ENCODE assay signal across 17 cellular contexts in the genomic region with DNA sequence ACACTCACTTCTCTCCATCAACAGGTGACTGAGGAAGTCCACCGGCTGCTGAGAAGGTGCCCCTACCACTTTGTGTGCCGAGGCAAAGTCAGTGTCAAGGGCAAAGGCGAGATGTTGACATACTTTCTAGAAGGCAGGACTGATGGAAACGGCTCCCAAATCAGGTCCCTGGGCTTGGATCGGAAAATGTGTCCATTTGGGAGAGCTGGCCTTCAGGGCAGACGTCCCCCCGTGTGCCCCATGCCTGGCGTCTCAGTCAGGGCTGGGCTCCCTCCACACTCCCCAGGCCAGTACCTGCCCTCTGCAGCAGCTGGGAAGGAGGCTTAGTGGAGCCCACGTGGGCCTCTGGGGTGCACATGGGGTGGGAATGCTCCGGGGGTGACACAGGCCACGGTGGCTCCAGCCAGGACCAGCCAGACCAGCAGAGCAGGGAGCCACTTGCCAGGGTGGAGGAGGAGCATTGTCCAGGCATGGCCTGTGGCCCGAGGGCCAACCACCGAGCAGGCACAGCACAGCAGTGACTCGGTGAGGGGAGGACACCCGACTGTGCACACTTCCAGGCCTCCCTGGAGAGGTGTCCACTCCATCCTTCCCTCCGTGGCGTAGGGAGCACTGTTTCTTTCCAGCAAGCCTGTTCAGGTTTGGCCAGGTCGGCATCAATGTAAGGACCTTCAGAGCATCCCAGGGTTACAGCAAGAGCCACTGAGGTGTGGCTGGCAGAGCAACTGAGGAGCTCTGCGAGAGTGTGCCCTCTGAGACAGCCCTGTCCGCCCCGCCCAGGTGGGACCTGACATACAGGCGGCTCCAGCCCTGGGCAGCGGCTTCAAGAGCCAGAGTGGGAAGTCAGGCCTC.
DNase-seq lines count a peak whose midpoint lies in the region; ATAC-seq, FAIRE-seq and TF ChIP-seq lines count a peak whose summit lies in the region.
"Had no signal": no experiment of that assay in that cellular context is flagged by ENCODE, and none has a peak within 500 bp of the region (broad histone marks: within the 10 kb centered on the region; RNA-seq: fewer than 3 reads in every experiment).

No MANE protein-coding gene starts in this region.

- H4K20me1 ChIP-seq in HepG2 (ENCODE audit: insufficient read depth, low read length) = no peaks in the 10 kb centered on the region

- H3K4me3 ChIP-seq in Panc1 (ENCODE audit: low read depth in 2 of 2, low read length in 2 of 2) (no peak overlapping the region), HepG2 (replicated peaks in 1 of 3; ENCODE audit: insufficient read depth in 1 of 3, low read depth in 2 of 3, low read length in 3 of 3) (no peak overlapping the region)

- H3K9ac ChIP-seq in HepG2 (ENCODE audit: insufficient read depth, low read depth, low read length) = no peak overlapping the region

- H3K27me3 ChIP-seq in Panc1 (ENCODE audit: control insufficient read depth, insufficient read depth, low read length) (no peaks in the 10 kb centered on the region; the same call in 1 of the 2 replicates), HepG2 (ENCODE audit: control insufficient read depth in 1 of 2, insufficient read depth in 2 of 2, low read length in 2 of 2) (peaks cover 3 to 5% of the 10 kb centered on the region in 2 experiments; a peak in 3 of 5 replicates)

- FAIRE-seq in HepG2 (lab: Jason Lieb, UNC) (no peak), urothelium cell line (lab: Jason Lieb, UNC) (peak; percentile 90)
- FAIRE-seq: GM12892 had no signal

- H3K4me2 ChIP-seq in HepG2 (ENCODE audit: low read depth, low read length) = no peak overlapping the region

- no peak for TF ChIP-seq CTCF in Panc1 (IDR thresholded peaks at IDR 0.05)
- TF ChIP-seq CTCF in HepG2 (CRISPR knock-in tag; IDR thresholded peaks at IDR 0.05) = no peak

- no peak overlapping the region for H3K27ac ChIP-seq in Panc1 (ENCODE audit: low read length)
- no peak overlapping the region for H3K27ac ChIP-seq in HepG2 (ENCODE audit: extremely low read length, insufficient read depth, low read length)

- no peaks in the 10 kb centered on the region for H3K9me3 ChIP-seq in Panc1 (ENCODE audit: control insufficient read depth, insufficient read depth, low read depth, low read length)
- no peaks in the 10 kb centered on the region for H3K9me3 ChIP-seq in HepG2 (ENCODE audit: low read length)

- TF ChIP-seq POLR2A in HepG2 (IDR thresholded peaks at IDR 0.05; ENCODE audit: insufficient read depth in 1 of 2, low read depth in 2 of 2, low read length in 2 of 2) = no peak

- DNase-seq in activated CD4-positive, CD25-positive, alpha-beta regulatory T cell treated with anti-CD3 and anti-CD28 coated beads, Interleukin-2, amount 50 U/mL, for 72 hours = peak; percentile 23
- DNase-seq in Panc1 (ENCODE audit: low read depth, low spot score) (no peak), HepG2 (ENCODE audit: low spot score) (no peak), urothelium cell line (ENCODE audit: low spot score) (no peak), CD1c-positive myeloid dendritic cell (ENCODE audit: extremely low spot score) (no peak), NCI-H774 (lab: John Stamatoyannopoulos, UW) (no peak)
- no peak for DNase-seq in stimulated activated CD4-positive, alpha-beta T cell treated with anti-CD3 and anti-CD28 coated beads, Interleukin-15, amount 100 ng/mL, for 24 hours
- DNase-seq: 8988T, DMS 273 treated with DMSO at 0.1 percent for 48 hours, GF-D8, GOT3, NCI-H1092 treated with DMSO at 0.1 percent for 48 hours, NCI-H1694, NCI-H510A treated with DMSO at 0.1 percent for 48 hours, SHP77 had no signal

- H3K36me3 ChIP-seq in Panc1 (ENCODE audit: control insufficient read depth, insufficient read depth, low read length) (no peaks in the 10 kb centered on the region), HepG2 (replicated peaks in 1 of 2; ENCODE audit: control insufficient read depth in 1 of 2, insufficient read depth in 2 of 2, low read length in 2 of 2) (no peaks in the 10 kb centered on the region)

- CTCF ChIA-PET in Panc1 (lab: Charles Lee) (no interaction called here), HepG2 (lab: Yijun Ruan, JAX; ENCODE audit: low intra/inter-chr PET ratio, low total read pairs) (no interaction called here)

- H3K4me1 ChIP-seq in Panc1 (ENCODE audit: control insufficient read depth, insufficient read depth, low read length) (no peaks in the 10 kb centered on the region), HepG2 (ENCODE audit: insufficient read depth, low read length) (no peaks in the 10 kb centered on the region)

- H2AFZ ChIP-seq in HepG2 (ENCODE audit: low read length) = no peak overlapping the region

- WGBS in HepG2 (ENCODE audit: low lambda C conversion rate) = 80% methylated on average over 2 of the region's 23 CpGs

- no peak for TF ChIP-seq RAD21 in HepG2 (CRISPR knock-in tag; IDR thresholded peaks at IDR 0.05)

- no peak for ATAC-seq in activated CD4-positive, CD25-positive, alpha-beta regulatory T cell treated with anti-CD3 and anti-CD28 coated beads, Interleukin-2, amount 50 U/mL, for 24 hours
- peak; percentile 20; the same call in 1 of the 2 replicates for ATAC-seq in Panc1
- peak; percentile 8 for ATAC-seq in HepG2

- BruUV-seq in Panc1 (replicated peaks; lab: Mats Ljungman, UMichigan) = no TSS peak
- BruUV-seq in HepG2 (replicated peaks; lab: Mats Ljungman, UMichigan) = no TSS peak

- no peaks in the 10 kb centered on the region for H3K79me2 ChIP-seq in HepG2 (ENCODE audit: insufficient read depth, low read length)

- in situ Hi-C loops in Panc1 (cut with HindIII; ENCODE audit: low pct_unique_long_range_greater_than_20kb, low sequenced_read_pairs) (no loop called here), HepG2 (cut with HindIII; ENCODE audit: extremely low pct_ligation_motif_present, low pct_unique_long_range_greater_than_20kb) (no loop called here)

- POLR2A ChIA-PET in Panc1 (lab: Charles Lee) = no interaction called here
- POLR2A ChIA-PET in HepG2 (lab: Yijun Ruan, JAX) = no interaction called here

- no peak for TF ChIP-seq EP300 in HepG2 (IDR thresholded peaks at IDR 0.05; ENCODE audit: low read depth in 2 of 2, low read length in 2 of 2)
- no peak for TF ChIP-seq EP300 in HepG2 (CRISPR knock-in tag; IDR thresholded peaks at IDR 0.05; ENCODE audit: borderline replicate concordance)

- intact Hi-C loops in Panc1 (cut with micrococcal nuclease; ENCODE audit: unreplicated experiment) = no loop called here
- intact Hi-C loops in HepG2 (cut with micrococcal nuclease; ENCODE audit: unreplicated experiment) = no loop called here

TF ChIP-seq in HepG2, 621 proteins besides CTCF, POLR2A, EP300 and RAD21:
- TF ChIP-seq RELA (CRISPR knock-in tag; IDR thresholded peaks at IDR 0.05) (no peak), ZNF451 (CRISPR knock-in tag; IDR thresholded peaks at IDR 0.05) (no peak)
- TF ChIP-seq, protein P1, sequence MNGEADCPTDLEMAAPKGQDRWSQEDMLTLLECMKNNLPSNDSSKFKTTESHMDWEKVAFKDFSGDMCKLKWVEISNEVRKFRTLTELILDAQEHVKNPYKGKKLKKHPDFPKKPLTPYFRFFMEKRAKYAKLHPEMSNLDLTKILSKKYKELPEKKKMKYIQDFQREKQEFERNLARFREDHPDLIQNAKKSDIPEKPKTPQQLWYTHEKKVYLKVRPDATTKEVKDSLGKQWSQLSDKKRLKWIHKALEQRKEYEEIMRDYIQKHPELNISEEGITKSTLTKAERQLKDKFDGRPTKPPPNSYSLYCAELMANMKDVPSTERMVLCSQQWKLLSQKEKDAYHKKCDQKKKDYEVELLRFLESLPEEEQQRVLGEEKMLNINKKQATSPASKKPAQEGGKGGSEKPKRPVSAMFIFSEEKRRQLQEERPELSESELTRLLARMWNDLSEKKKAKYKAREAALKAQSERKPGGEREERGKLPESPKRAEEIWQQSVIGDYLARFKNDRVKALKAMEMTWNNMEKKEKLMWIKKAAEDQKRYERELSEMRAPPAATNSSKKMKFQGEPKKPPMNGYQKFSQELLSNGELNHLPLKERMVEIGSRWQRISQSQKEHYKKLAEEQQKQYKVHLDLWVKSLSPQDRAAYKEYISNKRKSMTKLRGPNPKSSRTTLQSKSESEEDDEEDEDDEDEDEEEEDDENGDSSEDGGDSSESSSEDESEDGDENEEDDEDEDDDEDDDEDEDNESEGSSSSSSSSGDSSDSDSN (CRISPR knock-in tag; IDR thresholded peaks at IDR 0.05) = no peak
TF ChIP-seq in HepG2: peak in this region for 0.

Comparison
In these comparisons a context has a peak if more than half of its experiments do, and no peak if none do; other contexts are left out.
1. ATAC-seq: peak in Panc1 (single experiment) and HepG2 (single experiment); none in activated CD4-positive, CD25-positive, alpha-beta regulatory T cell treated with anti-CD3 and anti-CD28 coated beads, Interleukin-2, amount 50 U/mL, for 24 hours (0 of 2).